19 cellular contexts compared by ENCODE assay signal in the genomic region with DNA sequence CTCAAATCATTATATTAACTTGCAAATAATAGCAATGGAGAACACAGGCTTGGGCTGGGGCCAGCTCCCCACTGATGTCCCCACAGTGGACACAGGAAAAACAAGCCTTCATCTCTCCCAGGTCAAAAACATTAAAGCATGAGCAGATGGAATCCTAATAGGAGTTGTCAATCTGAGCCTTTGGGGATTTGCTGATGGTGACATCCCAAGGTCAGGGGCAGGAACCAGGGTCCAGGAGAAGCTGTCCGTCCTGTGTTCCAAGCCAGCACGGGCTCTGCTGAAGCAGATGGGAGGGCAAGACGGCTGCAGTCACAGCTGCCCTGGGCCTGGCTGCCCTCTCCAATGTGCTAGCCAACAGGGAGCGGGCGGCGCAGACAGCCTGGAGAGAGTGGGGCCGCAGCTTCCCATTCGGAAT.
DNase-seq lines count a peak whose midpoint lies in the region; ATAC-seq, FAIRE-seq and TF ChIP-seq lines count a peak whose summit lies in the region.
"Had no signal": no experiment of that assay in that cellular context is flagged by ENCODE, and none has a peak within 500 bp of the region (broad histone marks: within the 10 kb centered on the region; RNA-seq: fewer than 3 reads in every experiment).

No MANE protein-coding gene starts in this region.

- H3K4me3 Mint-ChIP-seq in GM23338, result no peak overlapping the region
- H3K4me3 Mint-ChIP-seq: central memory CD8-positive, alpha-beta T cell; effector memory CD8-positive, alpha-beta T cell; H9; T-helper 1 cell treated with Interleukin-12 subunit alpha and Interleukin-12 subunit beta and Interleukin-4 antibody, amounts not matched to agents 30 μg/mL and 1 μg/mL, for 36 hours had no signal

- DNase-seq in GM23338 (ENCODE audit: low spot score) (no peak), cerebellum (ENCODE audit: low spot score) (peak; percentile 14), right cardiac atrium (peak in 1 of 3 donors; percentile 64), retina (peak; percentile 34), GM12891 (ENCODE audit: insufficient read length, low spot score) (no peak), NCI-H446 (lab: John Stamatoyannopoulos, UW) (no peak), NCI-H526 (lab: John Stamatoyannopoulos, UW) (no peak), GM03348 (ENCODE audit: low spot score) (no peak)
- DNase-seq: activated naive CD4-positive, alpha-beta T cell treated with Interleukin-2 at 50 U/mL for 16 hours; effector memory CD8-positive, alpha-beta T cell; MM.1S; NCI-H1436; NCI-H2227 treated with DMSO at 0.1 percent for 48 hours had no signal

- H3K4me3 ChIP-seq in GM23338 (no peak overlapping the region), right cardiac atrium (ENCODE audit: low read length) (no peak overlapping the region)
- H3K4me3 ChIP-seq: SJSA1 had no signal

- peaks cover 21% of the 10 kb centered on the region for H3K27me3 Mint-ChIP-seq in GM23338 (ENCODE audit: insufficient read depth, low read depth, poor library complexity)

- no peak overlapping the region for H3K27ac Mint-ChIP-seq in GM23338
- H3K27ac Mint-ChIP-seq: effector memory CD8-positive, alpha-beta T cell; H9; T-helper 1 cell treated with Interleukin-12 subunit alpha and Interleukin-12 subunit beta and Interleukin-4 antibody, amounts not matched to agents 30 μg/mL and 1 μg/mL, for 36 hours had no signal

- no peaks in the 10 kb centered on the region for H3K79me2 ChIP-seq in GM23338 (replicated peaks; ENCODE audit: insufficient read depth)

- H3K36me3 Mint-ChIP-seq in GM23338 (ENCODE audit: low read depth), result peaks cover 7% of the 10 kb centered on the region; the same call in 2 of the 3 replicates

- intact Hi-C loops in right cardiac atrium (cut with DNase I), result loop anchor here in 2 of 4 donors (10.0 kb wide), 2 partner anchors 745 to 855 kb away; no protein-coding TSS in a partner anchor

- H3F3A ChIP-seq in GM23338 (replicated peaks; ENCODE audit: low read depth), result no peaks in the 10 kb centered on the region

- H3K9me3 ChIP-seq in right cardiac atrium (ENCODE audit: control insufficient read depth, low read length), result no peaks in the 10 kb centered on the region
- H3K9me3 ChIP-seq: SJSA1 had no signal

- peaks cover 4% of the 10 kb centered on the region; the same call in 1 of the 2 replicates for H3K36me3 ChIP-seq in GM23338 (ENCODE audit: insufficient read depth)
- H3K36me3 ChIP-seq: SJSA1 had no signal

- no peaks in the 10 kb centered on the region for H3K4me1 ChIP-seq in GM23338 (ENCODE audit: insufficient read depth)
- H3K4me1 ChIP-seq in right cardiac atrium (ENCODE audit: control insufficient read depth, insufficient read depth, low read length), result no peaks in the 10 kb centered on the region
- H3K4me1 ChIP-seq: SJSA1 had no signal

- peaks cover 8% of the 10 kb centered on the region for H3K4me1 Mint-ChIP-seq in GM23338
- H3K4me1 Mint-ChIP-seq: central memory CD8-positive, alpha-beta T cell had no signal

- H3K4me2 ChIP-seq in GM23338, result no peak overlapping the region

- FAIRE-seq in GM12891 (lab: Jason Lieb, UNC), result no peak
- FAIRE-seq: G401.6 had no signal

- H4K20me1 ChIP-seq in GM23338 (replicated peaks; ENCODE audit: insufficient read depth), result no peaks in the 10 kb centered on the region

- H3K9me3 Mint-ChIP-seq in GM23338, result peaks cover 24% of the 10 kb centered on the region

- no peak for TF ChIP-seq CTCF in GM23338 (conservative IDR thresholded peaks at IDR 0.05; ENCODE audit: low read depth in 2 of 2)

- ATAC-seq in GM23338 (peak; percentile 76), right cardiac atrium (peak; percentile 47 to 55)
- ATAC-seq: effector memory CD8-positive, alpha-beta T cell had no signal

- H3K9me2 ChIP-seq in GM23338 (ENCODE audit: insufficient read depth), result no peaks in the 10 kb centered on the region

- no peak overlapping the region for H2AFZ ChIP-seq in GM23338

- 55% methylated on average over 8 of the region's 8 CpGs for WGBS in right cardiac atrium

- no peaks in the 10 kb centered on the region for H3K27me3 ChIP-seq in GM23338 (ENCODE audit: insufficient read depth)
- H3K27me3 ChIP-seq in right cardiac atrium (ENCODE audit: control insufficient read depth, insufficient read depth), result no peaks in the 10 kb centered on the region
- H3K27me3 ChIP-seq: SJSA1 had no signal

- TF ChIP-seq POLR2A in GM12891 (IDR thresholded peaks at IDR 0.05; ENCODE audit: low read depth, low read length), result no peak

- H3K27ac ChIP-seq in GM23338 (ENCODE audit: low read depth) (no peak overlapping the region), right cardiac atrium (ENCODE audit: low read length) (no peak overlapping the region)
- H3K27ac ChIP-seq: SJSA1, VCaP had no signal

TF ChIP-seq in GM23338, 12 proteins besides CTCF, POLR2A, EP300 and RAD21 (continues in another document):
- no peak for TF ChIP-seq STAT1 (IDR thresholded peaks at IDR 0.05; ENCODE audit: unreplicated experiment)
- TF ChIP-seq ZNF331 (CRISPR knock-in tag; IDR thresholded peaks at IDR 0.05; ENCODE audit: low read depth), result no peak
- TF ChIP-seq, protein P1, sequence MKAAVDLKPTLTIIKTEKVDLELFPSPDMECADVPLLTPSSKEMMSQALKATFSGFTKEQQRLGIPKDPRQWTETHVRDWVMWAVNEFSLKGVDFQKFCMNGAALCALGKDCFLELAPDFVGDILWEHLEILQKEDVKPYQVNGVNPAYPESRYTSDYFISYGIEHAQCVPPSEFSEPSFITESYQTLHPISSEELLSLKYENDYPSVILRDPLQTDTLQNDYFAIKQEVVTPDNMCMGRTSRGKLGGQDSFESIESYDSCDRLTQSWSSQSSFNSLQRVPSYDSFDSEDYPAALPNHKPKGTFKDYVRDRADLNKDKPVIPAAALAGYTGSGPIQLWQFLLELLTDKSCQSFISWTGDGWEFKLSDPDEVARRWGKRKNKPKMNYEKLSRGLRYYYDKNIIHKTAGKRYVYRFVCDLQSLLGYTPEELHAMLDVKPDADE (IDR thresholded peaks at IDR 0.05), result no peak
- TF ChIP-seq EZH2 (IDR thresholded peaks at IDR 0.05; ENCODE audit: low read depth, unreplicated experiment), result no peak

TF ChIP-seq in GM12891, 5 proteins besides CTCF, POLR2A, EP300 and RAD21:
- TF ChIP-seq POLR2AphosphoS5 (IDR thresholded peaks at IDR 0.05; ENCODE audit: low read depth, low read length), result no peak
- no peak for TF ChIP-seq SPI1 (IDR thresholded peaks at IDR 0.05; ENCODE audit: low read depth, low read length)
- TF ChIP-seq TAF1 (IDR thresholded peaks at IDR 0.05; ENCODE audit: low read depth, low read length), result no peak
- TF ChIP-seq PAX5 (IDR thresholded peaks at IDR 0.05; ENCODE audit: insufficient read depth, low read length, severe bottlenecking), result no peak
- TF ChIP-seq POU2F2 (IDR thresholded peaks at IDR 0.05; ENCODE audit: low read depth, low read length), result no peak

Comparison
In these comparisons a context has a peak if more than half of its experiments do, and no peak if none do; other contexts are left out.
1. DNase-seq: peak in cerebellum (single experiment) and retina (single experiment); none in GM23338 (single experiment), GM12891 (single experiment), NCI-H446 (0 of 2), NCI-H526 (0 of 2) and GM03348 (single experiment).